ENCODE assay signal across 26 cellular contexts in genomic region chr2:232431705-232432590, GRCh38. TPM values are rescaled to one million over a fixed set of nuclear protein-coding genes. Genes with fewer than 3 reads are reported as not detected.
A peak's percentile ranks its signal among the peaks of the same experiment; 100 is the strongest.
DNase-seq lines count a peak whose midpoint lies in the region; ATAC-seq, FAIRE-seq and TF ChIP-seq lines count a peak whose summit lies in the region.
"Had no signal": no experiment of that assay in that cellular context is flagged by ENCODE, and none has a peak within 500 bp of the region (broad histone marks: within the 10 kb centered on the region; RNA-seq: fewer than 3 reads in every experiment).

No MANE protein-coding gene starts in this region.

- TF ChIP-seq RAD21 in K562 (CRISPR knock-in tag; conservative IDR thresholded peaks at IDR 0.05 in 1 of 2, IDR thresholded peaks at IDR 0.05 in 1 of 2): no peak

- H2AK5ac ChIP-seq in mesendoderm (ENCODE audit: low read length): no peak overlapping the region

- H2BK120ac ChIP-seq in mesendoderm (ENCODE audit: low read depth, low read length): no peak overlapping the region

- H3K4me2 ChIP-seq in K562 (ENCODE audit: insufficient read depth, low read length): no peak overlapping the region
- no peak overlapping the region for H3K4me2 ChIP-seq in mesendoderm (ENCODE audit: low read length)
- H3K4me2 ChIP-seq: GM23338 had no signal

- no peak overlapping the region for H4K5ac ChIP-seq in mesendoderm (ENCODE audit: low read length)

- no peak overlapping the region for H2BK5ac ChIP-seq in mesendoderm (ENCODE audit: low read length)

- H3K4me3 ChIP-seq in K562 (no peak overlapping the region), mesendoderm (ENCODE audit: low read length) (no peak overlapping the region), upper lobe of right lung (no peak overlapping the region), esophagus muscularis mucosa (no peak overlapping the region)
- H3K4me3 ChIP-seq: GM23338, SJSA1 had no signal

- H3K27me3 ChIP-seq in K562 (ENCODE audit: control insufficient read depth in 2 of 2, insufficient read depth in 2 of 2, low read length in 2 of 2) (peaks cover 0 to 27% of the 10 kb centered on the region in 2 experiments; a peak in 3 of 5 replicates), mesendoderm (ENCODE audit: insufficient read depth, low read length, poor library complexity) (no peaks in the 10 kb centered on the region), upper lobe of right lung (no peaks in the 10 kb centered on the region), esophagus muscularis mucosa (peaks cover 0 to 21% (median 0%) of the 10 kb centered on the region in 4 donors)

- CTCF ChIA-PET in K562 (lab: Yijun Ruan, JAX; ENCODE audit: low intra/inter-chr PET ratio): no interaction called here

- DNase-seq in D341Med (ENCODE audit: low spot score) (peak; percentile 8), K562 (ENCODE audit: extremely low read depth in 1 of 4, low spot score in 3 of 4) (no peak), mesendoderm (no peak), upper lobe of right lung (peak; percentile 46), esophagus muscularis mucosa (ENCODE audit: extremely low spot score) (no peak), MV-4-11 (lab: John Stamatoyannopoulos, UW) (no peak)
- DNase-seq: ACHN; C1 segment of cervical spinal cord; Calu3; CD8-positive, alpha-beta memory T cell; NCI-H1048; NCI-H1417 treated with DMSO at 0.1 percent for 48 hours; NCI-H187; NCI-H446 treated with DMSO at 0.1 percent for 48 hours; NCI-H526 treated with DMSO at 0.1 percent for 48 hours; OCI-M1 had no signal

- POLR2A ChIA-PET in K562 (lab: Yijun Ruan, JAX): interaction anchor here (0.7 kb wide), 1 partner anchor 889 kb away, joined by 4 read pairs; no protein-coding TSS in a partner anchor

- H3K18ac ChIP-seq in mesendoderm (ENCODE audit: low read length): no peak overlapping the region

- H3K9me1 ChIP-seq in K562 (ENCODE audit: control insufficient read depth, insufficient read depth, low read length): no peaks in the 10 kb centered on the region

- no peak overlapping the region for H3K23ac ChIP-seq in mesendoderm (ENCODE audit: low read length)

- intact Hi-C loops in K562 (cut with micrococcal nuclease): loop anchor here (10.0 kb wide), 1 partner anchor 287 kb away; no protein-coding TSS in a partner anchor
- intact Hi-C loops in upper lobe of right lung (cut with DNase I): loop anchor here (10.0 kb wide), 1 partner anchor 507 kb away; the partner anchor contains the start of gene NPPC
- intact Hi-C loops in esophagus muscularis mucosa (cut with DNase I): no loop called here

- no TSS peak for BruUV-seq in K562 (replicated peaks; lab: Mats Ljungman, UMichigan)

- no peak overlapping the region for H2BK15ac ChIP-seq in mesendoderm (replicated peaks; ENCODE audit: low read depth)

- H3K27ac ChIP-seq in K562 (ENCODE audit: extremely low read depth, low read depth, low read length): no peak overlapping the region
- no peak overlapping the region for H3K27ac ChIP-seq in mesendoderm (ENCODE audit: low read depth, low read length)
- no peak overlapping the region for H3K27ac ChIP-seq in upper lobe of right lung
- no peak overlapping the region for H3K27ac ChIP-seq in esophagus muscularis mucosa (replicated peaks in 1 of 4)
- H3K27ac ChIP-seq: SJSA1 had no signal

- H3K79me2 ChIP-seq in K562 (ENCODE audit: control insufficient read depth, insufficient read depth, low read length) (no peaks in the 10 kb centered on the region), mesendoderm (ENCODE audit: control insufficient read depth, insufficient read depth, low read length) (no peaks in the 10 kb centered on the region)

- in situ Hi-C loops in K562 (cut with MboI): no loop called here

- peaks cover 0 to 10% of the 10 kb centered on the region in 2 experiments; a peak in 1 of 5 replicates for H3K4me1 ChIP-seq in K562 (replicated peaks in 1 of 2; ENCODE audit: control insufficient read depth in 2 of 2, insufficient read depth in 2 of 2, low read length in 2 of 2)
- no peaks in the 10 kb centered on the region for H3K4me1 ChIP-seq in mesendoderm (ENCODE audit: control insufficient read depth, low read depth, low read length)
- no peaks in the 10 kb centered on the region for H3K4me1 ChIP-seq in upper lobe of right lung
- H3K4me1 ChIP-seq in esophagus muscularis mucosa: no peaks in the 10 kb centered on the region

- H3K9me3 ChIP-seq in K562 (replicated peaks; ENCODE audit: control insufficient read depth, insufficient read depth, low read depth, low read length): no peaks in the 10 kb centered on the region
- H3K9me3 ChIP-seq in upper lobe of right lung: no peaks in the 10 kb centered on the region
- no peaks in the 10 kb centered on the region for H3K9me3 ChIP-seq in esophagus muscularis mucosa
- H3K9me3 ChIP-seq: SJSA1 had no signal

- ATAC-seq in K562: peak; percentile 19; the same call in 1 of the 3 replicates
- ATAC-seq in upper lobe of right lung: no peak
- ATAC-seq in GM21619 (IDR thresholded peaks at IDR 0.05; ENCODE audit: unreplicated experiment): no peak

- H3K36me3 ChIP-seq in K562 (ENCODE audit: control insufficient read depth, insufficient read depth, low read length) (no peaks in the 10 kb centered on the region), mesendoderm (ENCODE audit: control insufficient read depth, insufficient read depth, low read length) (no peaks in the 10 kb centered on the region), upper lobe of right lung (no peaks in the 10 kb centered on the region), esophagus muscularis mucosa (no peaks in the 10 kb centered on the region)
- H3K36me3 ChIP-seq: SJSA1 had no signal

- no peaks in the 10 kb centered on the region for H3K79me1 ChIP-seq in mesendoderm (ENCODE audit: low read length)

- H4K8ac ChIP-seq in mesendoderm (ENCODE audit: low read depth, low read length): no peak overlapping the region

- FAIRE-seq in K562 (lab: Jason Lieb, UNC): no peak
- FAIRE-seq: G401.6, GM12892, RCC 7860 had no signal

- TF ChIP-seq POLR2A in K562 (conservative IDR thresholded peaks at IDR 0.05): no peak
- TF ChIP-seq POLR2A in esophagus muscularis mucosa (IDR thresholded peaks at IDR 0.05; ENCODE audit: low read depth): no peak

- H2AFZ ChIP-seq in K562 (ENCODE audit: low read depth, low read length): no peak overlapping the region
- H2AFZ ChIP-seq: GM23338 had no signal

- H3K4ac ChIP-seq in mesendoderm (ENCODE audit: low read depth, low read length): no peak overlapping the region

- TF ChIP-seq CTCF in K562 (IDR thresholded peaks at IDR 0.05 in 2 of 3, conservative IDR thresholded peaks at IDR 0.05 in 1 of 3; ENCODE audit: insufficient read depth in 2 of 3, low read depth in 1 of 3, low read length in 3 of 3) (no peak), upper lobe of right lung (IDR thresholded peaks at IDR 0.05) (no peak), esophagus muscularis mucosa (IDR thresholded peaks at IDR 0.05) (no peak)

- H3K56ac ChIP-seq in mesendoderm (ENCODE audit: low read length): peak overlapping the region; percentile 64

- H4K20me1 ChIP-seq in K562 (replicated peaks; ENCODE audit: control insufficient read depth, insufficient read depth, low read length): no peaks in the 10 kb centered on the region

- no peak overlapping the region for H3K9ac ChIP-seq in K562 (ENCODE audit: insufficient read depth in 1 of 2, low read depth in 2 of 2, low read length in 2 of 2)
- H3K9ac ChIP-seq in mesendoderm (ENCODE audit: low read length): no peak overlapping the region

- TF ChIP-seq EP300 in K562 (IDR thresholded peaks at IDR 0.05; ENCODE audit: low read length) (no peak), esophagus muscularis mucosa (IDR thresholded peaks at IDR 0.05) (no peak)

- WGBS in K562 (ENCODE audit: insufficient coverage, low coverage, missing lambda C conversion rate): 12% methylated on average over 4 of the region's 16 CpGs
- WGBS in mesendoderm (ENCODE audit: extremely low coverage, insufficient coverage, low lambda C conversion rate): no CpG with 5 or more reads among the region's 16 CpGs
- 91% methylated on average over 14 of the region's 16 CpGs for WGBS in esophagus muscularis mucosa

RNA-seq across cellular contexts. Expression of gene ALPI, which starts 24.0 kb away (rescaled TPM):
- total RNA-seq in K562 (2011; cell fraction: chromatin; rRNA removed; ENCODE audit: low replicate concordance): not detected in 2 replicates
- not detected in 2 replicates for total RNA-seq in K562 (2011; cell fraction: nucleolus; rRNA removed)
- total RNA-seq in K562 (2011; cell fraction: nucleoplasm; rRNA removed): not detected in 2 replicates
- total RNA-seq in K562 (2014; rRNA removed): not detected in 2 replicates
- not detected in 2 replicates for total RNA-seq in K562 (2014; rRNA removed; fragmentation: Illumina TruSeq; extraction: Trizol)
- total RNA-seq in K562 (2015; rRNA removed; fragmentation: Illumina TruSeq; extraction: Trizol): not detected in 2 replicates
- not detected in 2 replicates for total RNA-seq in K562 (2021)
- not detected in 2 replicates for polyA plus RNA-seq in K562 (2011; rRNA removed)
- 0.03 TPM in 1 of 2 replicates, not detected in the other for polyA plus RNA-seq in K562 (2011; cell fraction: cytosol; rRNA removed)
- polyA plus RNA-seq in K562 (2011; cell fraction: nucleus; rRNA removed): not detected in 2 replicates
- polyA plus RNA-seq in K562 (2012): not detected in 2 replicates
- polyA plus RNA-seq in K562 (2014; fragmentation: Illumina TruSeq; extraction: Trizol): not detected in 2 replicates
- polyA plus RNA-seq in K562 (2014; fragmentation: Nextera tagmentation; extraction: Ambion mirVana): not detected
- not detected in 2 replicates for polyA plus RNA-seq in K562 (2014; rRNA removed)
- polyA minus RNA-seq in K562 (2011; rRNA and poly(A)+ RNA removed): not detected in 2 replicates
- not detected in 2 replicates for polyA minus RNA-seq in K562 (2011; cell fraction: cytosol; rRNA and poly(A)+ RNA removed)
- not detected in 2 replicates for polyA minus RNA-seq in K562 (2011; cell fraction: nucleus; rRNA and poly(A)+ RNA removed)
- not detected for polyA plus RNA-seq in mesendoderm (2013, experiment 1 of 2)
- not detected for polyA plus RNA-seq in mesendoderm (2013, experiment 2 of 2)
- total RNA-seq in upper lobe of right lung: not detected
- under 1 TPM in 1 of 4 donors, not detected in 3; 0.17 TPM for total RNA-seq in esophagus muscularis mucosa
- total RNA-seq: Calu3; CD8-positive, alpha-beta memory T cell; Daoy; GM23338; HT1080; M059J; SJSA1 had no signal
- polyA plus RNA-seq: CD8-positive, alpha-beta memory T cell; GM23338; IgD-negative memory B cell had no signal

RNA-seq across cellular contexts. Expression of gene ALPG, which starts 25.3 kb away (rescaled TPM):
- not detected in 2 replicates for total RNA-seq in K562 (2011; cell fraction: chromatin; rRNA removed; ENCODE audit: low replicate concordance)
- not detected in 2 replicates for total RNA-seq in K562 (2011; cell fraction: nucleolus; rRNA removed)
- total RNA-seq in K562 (2011; cell fraction: nucleoplasm; rRNA removed): not detected in 2 replicates
- total RNA-seq in K562 (2014; rRNA removed): not detected in 2 replicates
- total RNA-seq in K562 (2014; rRNA removed; fragmentation: Illumina TruSeq; extraction: Trizol): not detected in 2 replicates
- total RNA-seq in K562 (2015; rRNA removed; fragmentation: Illumina TruSeq; extraction: Trizol): not detected in 2 replicates
- not detected in 2 replicates for total RNA-seq in K562 (2021)
- polyA plus RNA-seq in K562 (2011; rRNA removed): not detected in 2 replicates
- not detected in 2 replicates for polyA plus RNA-seq in K562 (2011; cell fraction: cytosol; rRNA removed)
- polyA plus RNA-seq in K562 (2011; cell fraction: nucleus; rRNA removed): not detected in 2 replicates
- not detected in 2 replicates for polyA plus RNA-seq in K562 (2012)
- polyA plus RNA-seq in K562 (2014; fragmentation: Illumina TruSeq; extraction: Trizol): not detected in 2 replicates
- not detected for polyA plus RNA-seq in K562 (2014; fragmentation: Nextera tagmentation; extraction: Ambion mirVana)
- polyA plus RNA-seq in K562 (2014; rRNA removed): not detected in 2 replicates
- polyA minus RNA-seq in K562 (2011; rRNA and poly(A)+ RNA removed): not detected in 2 replicates
- polyA minus RNA-seq in K562 (2011; cell fraction: cytosol; rRNA and poly(A)+ RNA removed): not detected in 2 replicates
- polyA minus RNA-seq in K562 (2011; cell fraction: nucleus; rRNA and poly(A)+ RNA removed): not detected in 2 replicates
- 0.03 TPM for polyA plus RNA-seq in mesendoderm (2013, experiment 1 of 2)
- 0.03 TPM for polyA plus RNA-seq in mesendoderm (2013, experiment 2 of 2)
- total RNA-seq in upper lobe of right lung: 0.49 TPM
- total RNA-seq in esophagus muscularis mucosa: not detected
- total RNA-seq: Calu3; CD8-positive, alpha-beta memory T cell; Daoy; HT1080; M059J had no signal
- polyA plus RNA-seq: CD8-positive, alpha-beta memory T cell; IgD-negative memory B cell had no signal

RNA-seq across cellular contexts. Expression of gene ALPP, which starts 53.4 kb away (rescaled TPM):
- total RNA-seq in K562 (2011; cell fraction: chromatin; rRNA removed; ENCODE audit: low replicate concordance): not detected in 2 replicates
- total RNA-seq in K562 (2011; cell fraction: nucleolus; rRNA removed): not detected in 2 replicates
- total RNA-seq in K562 (2011; cell fraction: nucleoplasm; rRNA removed): not detected in 2 replicates
- total RNA-seq in K562 (2014; rRNA removed) (not detected in 2 replicates), K562 (2014; rRNA removed; fragmentation: Illumina TruSeq; extraction: Trizol) (not detected in 2 replicates), K562 (2015; rRNA removed; fragmentation: Illumina TruSeq; extraction: Trizol) (not detected in 2 replicates), K562 (2021) (not detected in 2 replicates), upper lobe of right lung (9.5 TPM), esophagus muscularis mucosa (under 1 TPM in 1 of 4 donors, not detected in 3; 0.06 TPM)
- polyA plus RNA-seq in K562 (2011; rRNA removed) (not detected in 2 replicates), K562 (2014; fragmentation: Illumina TruSeq; extraction: Trizol) (not detected in 2 replicates), K562 (2014; fragmentation: Nextera tagmentation; extraction: Ambion mirVana) (not detected), K562 (2014; rRNA removed) (0.03 TPM in 1 of 2 replicates, not detected in the other)
- not detected in 2 replicates for polyA plus RNA-seq in K562 (2011; cell fraction: cytosol; rRNA removed)
- not detected in 2 replicates for polyA plus RNA-seq in K562 (2011; cell fraction: nucleus; rRNA removed)
- not detected in 2 replicates for polyA plus RNA-seq in K562 (2012)
- not detected in 2 replicates for polyA minus RNA-seq in K562 (2011; rRNA and poly(A)+ RNA removed)
- polyA minus RNA-seq in K562 (2011; cell fraction: cytosol; rRNA and poly(A)+ RNA removed): not detected in 2 replicates
- not detected in 2 replicates for polyA minus RNA-seq in K562 (2011; cell fraction: nucleus; rRNA and poly(A)+ RNA removed)
- 0.03 TPM for polyA plus RNA-seq in mesendoderm (2013, experiment 1 of 2)
- polyA plus RNA-seq in mesendoderm (2013, experiment 2 of 2): not detected
- total RNA-seq: Calu3; CD8-positive, alpha-beta memory T cell; Daoy; HT1080 had no signal
- polyA plus RNA-seq: CD8-positive, alpha-beta memory T cell; GM23338; IgD-negative memory B cell had no signal

RNA-seq across cellular contexts. Expression of gene ECEL1, which starts 55.7 kb away (rescaled TPM):
- not detected in 2 replicates for total RNA-seq in K562 (2011; cell fraction: chromatin; rRNA removed; ENCODE audit: low replicate concordance)
- total RNA-seq in K562 (2011; cell fraction: nucleolus; rRNA removed): not detected in 2 replicates
- total RNA-seq in K562 (2011; cell fraction: nucleoplasm; rRNA removed): not detected in 2 replicates
- total RNA-seq in K562 (2014; rRNA removed): not detected in 2 replicates
- not detected in 2 replicates for total RNA-seq in K562 (2014; rRNA removed; fragmentation: Illumina TruSeq; extraction: Trizol)
- not detected in 2 replicates for total RNA-seq in K562 (2015; rRNA removed; fragmentation: Illumina TruSeq; extraction: Trizol)
- total RNA-seq in K562 (2021): 0.09 TPM in 1 of 2 replicates, not detected in the other
- not detected in 2 replicates for polyA plus RNA-seq in K562 (2011; rRNA removed)
- not detected in 2 replicates for polyA plus RNA-seq in K562 (2011; cell fraction: cytosol; rRNA removed)
- not detected in 2 replicates for polyA plus RNA-seq in K562 (2011; cell fraction: nucleus; rRNA removed)
- not detected in 2 replicates for polyA plus RNA-seq in K562 (2012)
- not detected in 2 replicates for polyA plus RNA-seq in K562 (2014; fragmentation: Illumina TruSeq; extraction: Trizol)
- not detected for polyA plus RNA-seq in K562 (2014; fragmentation: Nextera tagmentation; extraction: Ambion mirVana)
- not detected in 2 replicates for polyA plus RNA-seq in K562 (2014; rRNA removed)
- not detected in 2 replicates for polyA minus RNA-seq in K562 (2011; rRNA and poly(A)+ RNA removed)
- not detected in 2 replicates for polyA minus RNA-seq in K562 (2011; cell fraction: cytosol; rRNA and poly(A)+ RNA removed)
- polyA minus RNA-seq in K562 (2011; cell fraction: nucleus; rRNA and poly(A)+ RNA removed): not detected in 2 replicates
- 0.86 TPM for polyA plus RNA-seq in mesendoderm (2013, experiment 1 of 2)
- polyA plus RNA-seq in mesendoderm (2013, experiment 2 of 2): 0.70 TPM
- total RNA-seq in upper lobe of right lung: not detected
- total RNA-seq in esophagus muscularis mucosa: 1 to 10 TPM in 2 of 4 donors, under 1 TPM in 1, not detected in 1; 0.66 to 1.6 (median 1.4) TPM
- total RNA-seq: Calu3; CD8-positive, alpha-beta memory T cell; Daoy; HT1080; M059J; SJSA1 had no signal
- polyA plus RNA-seq: CD8-positive, alpha-beta memory T cell; IgD-negative memory B cell had no signal

Comparison
In these comparisons a context has a peak if more than half of its experiments do, and no peak if none do; other contexts are left out.
1. DNase-seq: peak in D341Med (single experiment) and upper lobe of right lung (single experiment); none in K562 (0 of 4), mesendoderm (single experiment), esophagus muscularis mucosa (single experiment) and MV-4-11 (single experiment).